Comparison of ENCODE assay signal across 10 cellular contexts in the genomic region with DNA sequence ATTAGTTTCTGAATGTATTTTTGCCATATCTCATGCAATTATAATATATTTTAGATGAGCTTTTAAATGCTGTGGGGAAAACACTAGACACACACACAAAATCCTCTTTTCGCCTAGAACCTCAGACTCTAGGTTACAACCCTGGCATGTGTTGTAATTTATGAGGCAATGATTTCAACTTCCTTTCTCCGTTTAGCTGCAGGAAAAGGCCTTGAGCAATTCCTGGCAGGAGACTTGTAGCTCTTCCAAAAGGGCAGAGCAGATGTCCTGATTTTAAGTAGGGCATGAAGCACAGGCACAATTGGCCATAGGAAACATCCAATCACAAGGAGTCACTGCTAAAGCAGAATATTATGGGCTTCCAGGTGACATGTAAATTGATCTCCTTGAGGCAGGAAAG.
DNase-seq lines count a peak whose midpoint lies in the region; ATAC-seq and TF ChIP-seq lines count a peak whose summit lies in the region.
"Had no signal": no experiment of that assay in that cellular context is flagged by ENCODE, and none has a peak within 500 bp of the region (broad histone marks: within the 10 kb centered on the region; RNA-seq: fewer than 3 reads in every experiment).

No MANE protein-coding gene starts in this region.

- no peaks in the 10 kb centered on the region for H3K79me2 ChIP-seq in trophoblast cell (ENCODE audit: control insufficient read depth, insufficient read depth, low read length, poor library complexity)

- no peak for TF ChIP-seq CTCF in fibroblast of mammary gland (conservative IDR thresholded peaks at IDR 0.05; ENCODE audit: control insufficient read depth, insufficient read depth, low read depth, low read length)

- no peak overlapping the region for H4K8ac ChIP-seq in trophoblast cell (ENCODE audit: low read depth, low read length)

- no peaks in the 10 kb centered on the region for H3K79me1 ChIP-seq in trophoblast cell (ENCODE audit: low read length)

- H3K4me3 ChIP-seq in fibroblast of mammary gland (ENCODE audit: control insufficient read depth, low read depth, low read length) (no peak overlapping the region), trophoblast cell (ENCODE audit: low read depth, low read length) (no peak overlapping the region)
- H3K4me3 ChIP-seq: skin epidermis had no signal

- H3K9ac ChIP-seq in trophoblast cell (ENCODE audit: low read length) = no peak overlapping the region

- H3K14ac ChIP-seq in trophoblast cell (ENCODE audit: low read length) = no peak overlapping the region

- H3K27me3 ChIP-seq in trophoblast cell (ENCODE audit: insufficient read depth, low read length) = no peaks in the 10 kb centered on the region

- H2BK120ac ChIP-seq in trophoblast cell (ENCODE audit: insufficient read depth, low read length, poor library complexity) = no peak overlapping the region

- no peak overlapping the region for H3K27ac ChIP-seq in trophoblast cell (ENCODE audit: low read depth, low read length)

- no peaks in the 10 kb centered on the region for H3K9me3 ChIP-seq in trophoblast cell (ENCODE audit: insufficient read depth, low read depth, low read length)

- H2BK12ac ChIP-seq in trophoblast cell (ENCODE audit: low read length) = no peak overlapping the region

- DNase-seq in EL (peak; percentile 78), NCI-H524 (lab: John Stamatoyannopoulos, UW) (peak; percentile 77 to 96), fibroblast of mammary gland (ENCODE audit: low read depth) (peak; percentile 91), trophoblast cell (peak; percentile 15 to 64), HPDE6-E6E7 (ENCODE audit: extremely low spot score) (no peak)
- no peak for DNase-seq in activated effector memory CD4-positive, alpha-beta T cell treated with Interleukin-2 at 50 U/mL for 16 hours
- DNase-seq: effector memory CD8-positive, alpha-beta T cell had no signal

- H4K91ac ChIP-seq in trophoblast cell (ENCODE audit: low read depth, low read length) = no peak overlapping the region

- H3K4me1 ChIP-seq in trophoblast cell (ENCODE audit: control insufficient read depth in 1 of 2, insufficient read depth in 2 of 2, low read length in 2 of 2) = no peaks in the 10 kb centered on the region

- H4K12ac ChIP-seq in trophoblast cell (ENCODE audit: low read depth, low read length) = no peak overlapping the region

- no peaks in the 10 kb centered on the region for H3K36me3 ChIP-seq in trophoblast cell (ENCODE audit: control insufficient read depth in 1 of 2, insufficient read depth in 2 of 2, low read length in 2 of 2)

- H2AFZ ChIP-seq in trophoblast cell (ENCODE audit: insufficient read depth, low read length, poor library complexity) = no peak overlapping the region

- no CpG with 5 or more reads among the region's 2 CpGs for WGBS in trophoblast cell (ENCODE audit: extremely low coverage, insufficient coverage, insufficient read length)

- H2AK5ac ChIP-seq in trophoblast cell (ENCODE audit: low read length) = no peak overlapping the region

- H3K18ac ChIP-seq in trophoblast cell (ENCODE audit: low read length) = no peak overlapping the region

- no peak overlapping the region for H3K23ac ChIP-seq in trophoblast cell (ENCODE audit: low read length)

- H3K4ac ChIP-seq in trophoblast cell (ENCODE audit: low read depth, low read length) = no peak overlapping the region

- no peak overlapping the region for H2BK5ac ChIP-seq in trophoblast cell (ENCODE audit: low read depth, low read length, poor library complexity)

- H3K4me2 ChIP-seq in trophoblast cell (ENCODE audit: low read length) = no peak overlapping the region

- no peak for ATAC-seq in GM19452 (IDR thresholded peaks at IDR 0.05; ENCODE audit: unreplicated experiment)
- ATAC-seq in GM18868 (IDR thresholded peaks at IDR 0.05; ENCODE audit: unreplicated experiment) = no peak
- ATAC-seq: effector memory CD8-positive, alpha-beta T cell had no signal

Comparison
In these comparisons a context has a peak if more than half of its experiments do, and no peak if none do; other contexts are left out.
1. DNase-seq: peak in EL (single experiment), NCI-H524 (2 of 2), fibroblast of mammary gland (single experiment) and trophoblast cell (2 of 2); none in activated effector memory CD4-positive, alpha-beta T cell treated with Interleukin-2 at 50 U/mL for 16 hours (single experiment) and HPDE6-E6E7 (single experiment).